Comparison of ENCODE assay signal across 8 cellular contexts in the genomic region with DNA sequence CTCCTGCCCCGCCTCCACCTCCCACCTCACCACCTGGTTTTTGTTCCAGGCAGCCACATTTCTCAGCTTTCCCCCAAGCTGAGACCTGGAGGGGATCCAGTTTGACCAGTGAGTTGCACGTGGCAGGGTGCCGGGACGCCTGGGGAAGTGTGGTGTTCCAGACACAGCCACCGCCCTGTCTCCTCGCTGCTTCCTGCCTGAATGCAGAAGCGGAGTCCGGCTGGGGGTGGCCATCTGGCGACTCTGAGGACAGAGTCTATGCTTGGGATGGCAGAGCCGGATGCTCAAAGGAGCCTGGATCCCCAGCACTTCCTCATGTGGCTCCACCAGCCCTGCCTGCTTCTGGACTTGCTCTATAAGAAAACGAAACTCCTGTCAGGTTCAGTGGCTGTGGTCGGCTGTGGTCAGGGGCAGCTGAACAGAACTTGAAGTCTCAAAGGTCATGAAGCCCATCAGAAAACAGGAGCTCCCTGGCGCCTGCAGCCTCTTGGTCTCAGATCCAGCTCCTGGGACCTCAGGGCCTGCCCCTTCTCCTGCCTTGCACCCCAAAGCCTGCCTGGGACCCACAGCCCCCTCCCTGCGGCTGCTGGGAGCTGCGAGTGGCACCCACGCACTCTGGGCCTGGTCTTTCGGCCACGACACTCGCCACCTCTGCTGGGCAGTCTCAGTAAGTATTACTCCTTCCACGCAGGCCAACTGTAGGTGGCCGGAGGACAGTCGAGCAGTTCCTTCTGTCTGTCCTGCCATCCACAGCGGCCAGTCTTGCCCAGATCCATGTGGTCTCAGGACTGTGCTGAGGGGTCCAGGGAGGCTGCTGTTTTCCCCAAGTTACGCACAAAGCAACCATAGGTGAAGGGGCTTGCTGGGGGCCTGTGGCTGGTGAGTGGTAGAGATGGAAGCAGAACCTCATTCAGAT.
DNase-seq lines count a peak whose midpoint lies in the region; ATAC-seq, FAIRE-seq and TF ChIP-seq lines count a peak whose summit lies in the region.

No MANE protein-coding gene starts in this region.

- 64 to 68% (median 66%) methylated on average over 24 of the region's 24 CpGs for WGBS in small intestine, 3 donors

- no peak overlapping the region for H3K27ac Mint-ChIP-seq in activated CD4-positive, alpha-beta memory T cell treated with anti-CD3 and anti-CD28 coated beads, Interleukin-2, amount 10 ng/mL, durations not matched to agents 7 days and 5 days
- no peak overlapping the region for H3K27ac Mint-ChIP-seq in activated CD4-positive, alpha-beta memory T cell treated with anti-CD3 and anti-CD28 coated beads for 36 hours

- CTCF ChIA-PET in activated CD4-positive, alpha-beta memory T cell treated with anti-CD3 and anti-CD28 coated beads, Interleukin-2, amount 10 ng/mL, durations not matched to agents 7 days and 5 days (lab: Charles Lee) = no interaction called here
- CTCF ChIA-PET in activated CD4-positive, alpha-beta memory T cell treated with anti-CD3 and anti-CD28 coated beads for 36 hours (lab: Charles Lee) = no interaction called here
- CTCF ChIA-PET in RWPE1 (lab: Yijun Ruan, JAX) = no interaction called here

- no peak for FAIRE-seq in small intestine (lab: Jason Lieb, UNC)

- H3K27ac ChIP-seq in RWPE1 (peak overlapping the region; percentile 99), small intestine (ENCODE audit: low read depth in 1 of 2, low read length in 1 of 2) (peak overlapping the region; percentile 30 to 82)

- H3K27me3 ChIP-seq in small intestine (ENCODE audit: control insufficient read depth in 2 of 2, insufficient read depth in 2 of 2, low read length in 2 of 2) = no peaks in the 10 kb centered on the region

- H3K36me3 ChIP-seq in small intestine (ENCODE audit: control insufficient read depth in 2 of 2, insufficient read depth in 2 of 2, low read length in 2 of 2) = no peaks in the 10 kb centered on the region

- ATAC-seq in HG02938 (IDR thresholded peaks at IDR 0.05; ENCODE audit: unreplicated experiment) (peak; percentile 75), left cardiac atrium (peak; percentile 33 to 55)

- no peak overlapping the region for H3K4me3 ChIP-seq in small intestine (ENCODE audit: low read depth in 1 of 2, low read length in 2 of 2)

- intact Hi-C loops in activated CD4-positive, alpha-beta memory T cell treated with anti-CD3 and anti-CD28 coated beads for 36 hours (cut with micrococcal nuclease) = no loop called here
- intact Hi-C loops in left cardiac atrium (cut with DNase I) = loop anchor here in 1 of 2 donors (5.0 kb wide), 1 partner anchor 54 kb away; no protein-coding TSS in a partner anchor

- no peaks in the 10 kb centered on the region for H3K4me1 ChIP-seq in small intestine (ENCODE audit: control insufficient read depth in 2 of 2, insufficient read depth in 1 of 2, low read depth in 1 of 2, low read length in 1 of 2)

- H3K27me3 Mint-ChIP-seq in activated CD4-positive, alpha-beta memory T cell treated with anti-CD3 and anti-CD28 coated beads, Interleukin-2, amount 10 ng/mL, durations not matched to agents 7 days and 5 days = peaks cover 14% of the 10 kb centered on the region
- peaks cover 13% of the 10 kb centered on the region for H3K27me3 Mint-ChIP-seq in activated CD4-positive, alpha-beta memory T cell treated with anti-CD3 and anti-CD28 coated beads for 36 hours

- POLR2A ChIA-PET in activated CD4-positive, alpha-beta memory T cell treated with anti-CD3 and anti-CD28 coated beads, Interleukin-2, amount 10 ng/mL, durations not matched to agents 7 days and 5 days (lab: Charles Lee) = no interaction called here
- POLR2A ChIA-PET in activated CD4-positive, alpha-beta memory T cell treated with anti-CD3 and anti-CD28 coated beads for 36 hours (lab: Charles Lee) = interaction anchor here (0.6 kb wide), 1 partner anchor 86 kb away, joined by 4 read pairs; no protein-coding TSS in a partner anchor
- POLR2A ChIA-PET in RWPE1 (lab: Yijun Ruan, JAX; ENCODE audit: low non-redundant PET) = no interaction called here

- no peak overlapping the region for H3K4me3 Mint-ChIP-seq in activated CD4-positive, alpha-beta memory T cell treated with anti-CD3 and anti-CD28 coated beads, Interleukin-2, amount 10 ng/mL, durations not matched to agents 7 days and 5 days
- no peak overlapping the region for H3K4me3 Mint-ChIP-seq in activated CD4-positive, alpha-beta memory T cell treated with anti-CD3 and anti-CD28 coated beads for 36 hours

- H3K36me3 Mint-ChIP-seq in activated CD4-positive, alpha-beta memory T cell treated with anti-CD3 and anti-CD28 coated beads, Interleukin-2, amount 10 ng/mL, durations not matched to agents 7 days and 5 days (ENCODE audit: low read depth) = no peaks in the 10 kb centered on the region
- H3K36me3 Mint-ChIP-seq in activated CD4-positive, alpha-beta memory T cell treated with anti-CD3 and anti-CD28 coated beads for 36 hours = no peaks in the 10 kb centered on the region

- no peaks in the 10 kb centered on the region for H3K9me3 ChIP-seq in small intestine (ENCODE audit: control insufficient read depth, low read depth)

- peaks cover 28% of the 10 kb centered on the region for H3K4me1 Mint-ChIP-seq in activated CD4-positive, alpha-beta memory T cell treated with anti-CD3 and anti-CD28 coated beads, Interleukin-2, amount 10 ng/mL, durations not matched to agents 7 days and 5 days
- peaks cover 24% of the 10 kb centered on the region for H3K4me1 Mint-ChIP-seq in activated CD4-positive, alpha-beta memory T cell treated with anti-CD3 and anti-CD28 coated beads for 36 hours (ENCODE audit: low read depth)

- peak; percentile 20 for DNase-seq in activated CD4-positive, alpha-beta memory T cell treated with anti-CD3 and anti-CD28 coated beads, Interleukin-2, amount 10 ng/mL, durations not matched to agents 7 days and 5 days
- DNase-seq in activated CD4-positive, alpha-beta memory T cell treated with anti-CD3 and anti-CD28 coated beads for 36 hours = no peak
- no peak for DNase-seq in RWPE1 (ENCODE audit: low spot score)
- DNase-seq in left cardiac atrium = peak; percentile 95
- peak; percentile 25 for DNase-seq in small intestine
- DNase-seq in NCI-H526 (lab: John Stamatoyannopoulos, UW) = no peak
- DNase-seq in GF-D8 (lab: John Stamatoyannopoulos, UW) = no peak

- TF ChIP-seq CTCF in RWPE1 (conservative IDR thresholded peaks at IDR 0.05; ENCODE audit: low read depth) = no peak

- no peaks in the 10 kb centered on the region for H3K9me3 Mint-ChIP-seq in activated CD4-positive, alpha-beta memory T cell treated with anti-CD3 and anti-CD28 coated beads, Interleukin-2, amount 10 ng/mL, durations not matched to agents 7 days and 5 days
- H3K9me3 Mint-ChIP-seq in activated CD4-positive, alpha-beta memory T cell treated with anti-CD3 and anti-CD28 coated beads for 36 hours = no peaks in the 10 kb centered on the region

Comparison
In these comparisons a context has a peak if more than half of its experiments do, and no peak if none do; other contexts are left out.
1. DNase-seq: peak in activated CD4-positive, alpha-beta memory T cell treated with anti-CD3 and anti-CD28 coated beads, Interleukin-2, amount 10 ng/mL, durations not matched to agents 7 days and 5 days (single experiment), left cardiac atrium (single experiment) and small intestine (single experiment); none in activated CD4-positive, alpha-beta memory T cell treated with anti-CD3 and anti-CD28 coated beads for 36 hours (single experiment), RWPE1 (single experiment), NCI-H526 (0 of 2) and GF-D8 (single experiment).